In the genomic region with DNA sequence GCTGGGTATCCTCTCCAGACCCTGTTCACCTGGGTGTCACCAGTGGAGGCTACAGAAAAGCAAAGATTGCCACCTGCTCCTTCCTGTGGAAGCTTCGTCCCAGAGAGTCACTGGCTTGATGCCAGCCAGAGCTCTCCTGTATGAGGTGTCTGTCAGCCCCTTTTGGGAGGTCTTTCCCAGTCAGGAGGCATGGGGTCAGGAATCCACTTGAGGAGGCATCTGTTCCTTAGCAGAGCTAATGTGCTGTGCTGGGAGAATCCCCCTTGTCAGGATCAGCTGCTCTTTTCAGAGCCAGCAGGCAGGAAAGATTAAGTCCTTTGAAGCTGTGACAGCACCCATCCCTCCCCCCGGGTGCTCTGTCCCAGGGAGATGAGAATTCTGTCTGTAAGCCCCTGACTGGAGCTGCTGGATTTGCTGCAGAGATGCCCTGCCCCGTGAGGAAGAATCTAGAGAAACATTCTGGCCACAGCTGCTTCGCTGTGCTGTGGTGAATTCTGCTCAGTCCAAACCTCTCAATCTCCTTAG, we compare ENCODE assay signal across 14 cellular contexts.
A peak's percentile ranks its signal among the peaks of the same experiment; 100 is the strongest.
DNase-seq lines count a peak whose midpoint lies in the region; TF ChIP-seq lines count a peak whose summit lies in the region.
"Had no signal": no experiment of that assay in that cellular context is flagged by ENCODE, and none has a peak within 500 bp of the region (broad histone marks: within the 10 kb centered on the region; RNA-seq: fewer than 3 reads in every experiment).

No MANE protein-coding gene starts in this region.

- in situ Hi-C loops in brain microvascular endothelial cell (cut with HindIII; ENCODE audit: low pct_ligation_motif_present, low sequenced_read_pairs), result no loop called here

- H3K4me2 ChIP-seq in neural progenitor cell, result no peak overlapping the region
- H3K4me2 ChIP-seq: BLaER1, GM23338 had no signal

- no peak overlapping the region for H2AFZ ChIP-seq in neural progenitor cell (replicated peaks)
- H2AFZ ChIP-seq: GM23338 had no signal

- H3K4me1 ChIP-seq in neural progenitor cell, result peaks cover 19% of the 10 kb centered on the region
- H3K4me1 ChIP-seq: BLaER1 had no signal

- no peak overlapping the region for H3K4me3 Mint-ChIP-seq in neural progenitor cell
- H3K4me3 Mint-ChIP-seq: CD8-positive, alpha-beta memory T cell; GM23338 had no signal

- no peaks in the 10 kb centered on the region for H3K36me3 Mint-ChIP-seq in neural progenitor cell

- TF ChIP-seq CTCF in neural progenitor cell (IDR thresholded peaks at IDR 0.05) (no peak), brain microvascular endothelial cell (IDR thresholded peaks at IDR 0.05; ENCODE audit: low read depth, low read length, missing control alignments) (no peak)

- no peaks in the 10 kb centered on the region for H3F3A ChIP-seq in neural progenitor cell (ENCODE audit: low read depth)

- no peaks in the 10 kb centered on the region for H3K9me3 ChIP-seq in neural progenitor cell (ENCODE audit: low read depth)

- no peak overlapping the region for H3K9ac ChIP-seq in neural progenitor cell
- H3K9ac ChIP-seq: BLaER1 had no signal

- H3K27me3 Mint-ChIP-seq in neural progenitor cell (ENCODE audit: insufficient read depth, low read depth), result peaks cover 2% of the 10 kb centered on the region
- H3K27me3 Mint-ChIP-seq: CD8-positive, alpha-beta memory T cell had no signal

- no peaks in the 10 kb centered on the region for H3K27me3 ChIP-seq in neural progenitor cell
- no peaks in the 10 kb centered on the region for H3K27me3 ChIP-seq in brain microvascular endothelial cell (replicated peaks)
- H3K27me3 ChIP-seq: BLaER1 had no signal

- peaks cover 14% of the 10 kb centered on the region for H3K4me1 Mint-ChIP-seq in neural progenitor cell
- H3K4me1 Mint-ChIP-seq: CD8-positive, alpha-beta memory T cell; GM23338 had no signal

- peak overlapping the region; percentile 27 for H3K27ac Mint-ChIP-seq in neural progenitor cell
- H3K27ac Mint-ChIP-seq: CD8-positive, alpha-beta memory T cell; GM23338 had no signal

- no peak overlapping the region for H3K27ac ChIP-seq in neural progenitor cell
- no peak overlapping the region for H3K27ac ChIP-seq in brain microvascular endothelial cell
- H3K27ac ChIP-seq: BLaER1 had no signal

- H3K79me2 ChIP-seq in neural progenitor cell (ENCODE audit: low read depth), result no peaks in the 10 kb centered on the region

- H4K20me1 ChIP-seq in neural progenitor cell (ENCODE audit: low read depth), result no peaks in the 10 kb centered on the region
- H4K20me1 ChIP-seq: BLaER1 had no signal

- H3K36me3 ChIP-seq in neural progenitor cell, result no peaks in the 10 kb centered on the region
- no peaks in the 10 kb centered on the region for H3K36me3 ChIP-seq in brain microvascular endothelial cell (replicated peaks)
- H3K36me3 ChIP-seq: BLaER1 had no signal

- H3K9me3 Mint-ChIP-seq in neural progenitor cell, result peaks cover 20% of the 10 kb centered on the region

- H3K4me3 ChIP-seq in neural progenitor cell (no peak overlapping the region), brain microvascular endothelial cell (ENCODE audit: low read depth, low read length) (no peak overlapping the region)
- H3K4me3 ChIP-seq: BLaER1, GM23338 had no signal

- DNase-seq in NCI-H2029 (lab: John Stamatoyannopoulos, UW), result peak; percentile 5
- DNase-seq in NCI-H2029 treated with DMSO at 0.1 percent for 48 hours (lab: John Stamatoyannopoulos, UW), result no peak
- peak; percentile 49 for DNase-seq in ELF-1 (ENCODE audit: low read depth, low spot score)
- DNase-seq in NCI-H524 treated with DMSO at 0.1 percent for 48 hours (lab: John Stamatoyannopoulos, UW), result peak; percentile 93
- peak; percentile 22 for DNase-seq in neural progenitor cell (ENCODE audit: low spot score)
- DNase-seq in brain microvascular endothelial cell, result no peak
- no peak for DNase-seq in stimulated activated CD4-positive, alpha-beta T cell treated with anti-CD3 and anti-CD28 coated beads, Interleukin-12 subunit alpha, Interleukin-12 subunit beta, amount 100 ng/mL, for 4 hours
- no peak for DNase-seq in stimulated activated CD4-positive, alpha-beta T cell treated with anti-CD3 and anti-CD28 coated beads, Interleukin-2, amount 100 ng/mL, for 24 hours
- DNase-seq: CD8-positive, alpha-beta memory T cell; EL; KG1; NCI-H69 had no signal

Comparison
In these comparisons a context has a peak if more than half of its experiments do, and no peak if none do; other contexts are left out.
1. DNase-seq: peak in NCI-H2029 (single experiment), ELF-1 (single experiment), NCI-H524 treated with DMSO at 0.1 percent for 48 hours (single experiment) and neural progenitor cell (single experiment); none in NCI-H2029 treated with DMSO at 0.1 percent for 48 hours (single experiment), brain microvascular endothelial cell (single experiment), stimulated activated CD4-positive, alpha-beta T cell treated with anti-CD3 and anti-CD28 coated beads, Interleukin-12 subunit alpha, Interleukin-12 subunit beta, amount 100 ng/mL, for 4 hours (single experiment) and stimulated activated CD4-positive, alpha-beta T cell treated with anti-CD3 and anti-CD28 coated beads, Interleukin-2, amount 100 ng/mL, for 24 hours (0 of 2).